In genomic region chr4:78775278-78776030, GRCh38 we compare ENCODE assay signal across 8 cellular contexts. TPM values are rescaled to one million over a fixed set of nuclear protein-coding genes. Genes with fewer than 3 reads are reported as not detected.
A peak's percentile ranks its signal among the peaks of the same experiment; 100 is the strongest.
DNase-seq lines count a peak whose midpoint lies in the region; ATAC-seq, FAIRE-seq and TF ChIP-seq lines count a peak whose summit lies in the region.

No MANE protein-coding gene starts in this region.

- H3K79me2 ChIP-seq in astrocyte (ENCODE audit: insufficient read depth, low read length) (peaks cover 39% of the 10 kb centered on the region), hepatocyte (peaks cover 39% of the 10 kb centered on the region)

- H3K4me3 ChIP-seq in NB4 (ENCODE audit: low read depth, low read length) = peak overlapping the region; percentile 81
- H3K4me3 ChIP-seq in astrocyte (ENCODE audit: insufficient read depth, low read depth, low read length) = peak overlapping the region; percentile 89
- peak overlapping the region; percentile 65 for H3K4me3 ChIP-seq in hepatocyte
- H3K4me3 ChIP-seq in aorta (ENCODE audit: low read length in 2 of 2) = peak overlapping the region; percentile 95 to 97

- no peaks in the 10 kb centered on the region for H3K9me3 Mint-ChIP-seq in T-helper 2 cell treated with Interferon-gamma antibody and Interleukin-4, amounts not matched to agents 5 μg/mL and 100 μg/mL, for 36 hours
- H3K9me3 Mint-ChIP-seq in astrocyte (ENCODE audit: unreplicated experiment) = no peaks in the 10 kb centered on the region

- H3K9ac ChIP-seq in astrocyte (ENCODE audit: low read length) = peak overlapping the region; percentile 99

- TF ChIP-seq POLR2A in GM12892 (IDR thresholded peaks at IDR 0.05; ENCODE audit: low read depth, low read length) (peak; percentile 74), NB4 (IDR thresholded peaks at IDR 0.05; ENCODE audit: extremely low read depth, insufficient read length) (peak; percentile 68)

- peaks cover 26% of the 10 kb centered on the region for H3K4me1 Mint-ChIP-seq in T-helper 2 cell treated with Interferon-gamma antibody and Interleukin-4, amounts not matched to agents 5 μg/mL and 100 μg/mL, for 36 hours (ENCODE audit: low read depth)
- no peaks in the 10 kb centered on the region for H3K4me1 Mint-ChIP-seq in astrocyte (ENCODE audit: low read depth, unreplicated experiment)

- peak overlapping the region; percentile 97 for H3K27ac Mint-ChIP-seq in T-helper 2 cell treated with Interferon-gamma antibody and Interleukin-4, amounts not matched to agents 5 μg/mL and 100 μg/mL, for 36 hours
- H3K27ac Mint-ChIP-seq in astrocyte (ENCODE audit: unreplicated experiment) = peak overlapping the region; percentile 99

- peaks cover 13% of the 10 kb centered on the region for H3K4me1 ChIP-seq in astrocyte (ENCODE audit: insufficient read depth, low read length)
- H3K4me1 ChIP-seq in hepatocyte (ENCODE audit: insufficient read depth) = peaks cover 20% of the 10 kb centered on the region
- peaks cover 0 to 2% of the 10 kb centered on the region in 2 donors for H3K4me1 ChIP-seq in aorta (ENCODE audit: control insufficient read depth in 1 of 2, insufficient read depth in 2 of 2, low read length in 2 of 2)

- ATAC-seq in HG02588 (IDR thresholded peaks at IDR 0.05; ENCODE audit: unreplicated experiment) (peak; percentile 58), aorta (ENCODE audit: low FRiP score) (peak; percentile 95)

- no peaks in the 10 kb centered on the region for H3K9me3 ChIP-seq in astrocyte (ENCODE audit: insufficient read depth, low read depth, low read length)
- H3K9me3 ChIP-seq in hepatocyte (ENCODE audit: low read depth) = no peaks in the 10 kb centered on the region
- H3K9me3 ChIP-seq in aorta (ENCODE audit: control insufficient read depth, low read length) = no peaks in the 10 kb centered on the region

- H3K36me3 ChIP-seq in astrocyte (ENCODE audit: insufficient read depth, low read length) (no peaks in the 10 kb centered on the region), hepatocyte (replicated peaks; ENCODE audit: insufficient read depth, low read depth) (no peaks in the 10 kb centered on the region), aorta (ENCODE audit: control insufficient read depth in 1 of 2, insufficient read depth in 2 of 2, low read length in 1 of 2) (no peaks in the 10 kb centered on the region)

- FAIRE-seq in GM12892 (lab: Jason Lieb, UNC) (peak; percentile 97), astrocyte (lab: Jason Lieb, UNC) (no peak)

- H4K20me1 ChIP-seq in astrocyte (ENCODE audit: insufficient read depth, low read length) (peaks cover 23% of the 10 kb centered on the region), hepatocyte (ENCODE audit: insufficient read depth, poor library complexity, severe bottlenecking) (peaks cover 14% of the 10 kb centered on the region)

- no peaks in the 10 kb centered on the region for H3K36me3 Mint-ChIP-seq in T-helper 2 cell treated with Interferon-gamma antibody and Interleukin-4, amounts not matched to agents 5 μg/mL and 100 μg/mL, for 36 hours (ENCODE audit: low read depth)
- H3K36me3 Mint-ChIP-seq in astrocyte (ENCODE audit: low read depth, unreplicated experiment) = no peaks in the 10 kb centered on the region

- H3K4me3 Mint-ChIP-seq in T-helper 2 cell treated with Interferon-gamma antibody and Interleukin-4, amounts not matched to agents 5 μg/mL and 100 μg/mL, for 36 hours = peak overlapping the region; percentile 94
- peak overlapping the region; percentile 94 for H3K4me3 Mint-ChIP-seq in astrocyte (ENCODE audit: unreplicated experiment)

- no peaks in the 10 kb centered on the region for H3K9me2 ChIP-seq in hepatocyte (replicated peaks; ENCODE audit: insufficient read depth)

- DNase-seq in GM12892 (ENCODE audit: insufficient read length) (peak; percentile 58), NB4 (ENCODE audit: low read depth) (peak; percentile 90), astrocyte (ENCODE audit: low read depth) (peak; percentile 63), hepatocyte (ENCODE audit: low spot score) (peak; percentile 93), retina (peak; percentile 92), aorta (peak; percentile 92 to 95)
- peak; percentile 89 for DNase-seq in T-helper 2 cell treated with Interferon-gamma antibody and Interleukin-4, amounts not matched to agents 5 μg/mL and 100 μg/mL, for 36 hours (ENCODE audit: low spot score)

- no peak for TF ChIP-seq CTCF in NB4 (IDR thresholded peaks at IDR 0.05; ENCODE audit: low read depth, low read length)
- TF ChIP-seq CTCF in astrocyte (IDR thresholded peaks at IDR 0.05; ENCODE audit: insufficient read depth, low read depth, low read length) = no peak
- TF ChIP-seq CTCF in hepatocyte (IDR thresholded peaks at IDR 0.05; ENCODE audit: poor library complexity) = no peak

- intact Hi-C loops in aorta (cut with DNase I) = loop anchor here (5.0 to 10.0 kb wide), 3 partner anchors 128 to 161 kb away; no protein-coding TSS in a partner anchor

- 2% methylated on average over 34 of the region's 51 CpGs for WGBS in hepatocyte (ENCODE audit: low lambda C conversion rate, missing lambda C conversion rate)
- 0% methylated on average over 41 to 51 of the region's 51 CpGs for WGBS in aorta, 2 donors

- H2AFZ ChIP-seq in astrocyte (ENCODE audit: low read depth, low read length) (peak overlapping the region; percentile 90), hepatocyte (peak overlapping the region; percentile 80)

- H3K4me2 ChIP-seq in astrocyte (ENCODE audit: low read length) (peak overlapping the region; percentile 90), hepatocyte (peak overlapping the region; percentile 76)

- H3K27ac ChIP-seq in astrocyte (ENCODE audit: low read depth, low read length) (peak overlapping the region; percentile 98), hepatocyte (peak overlapping the region; percentile 100), aorta (ENCODE audit: low read depth in 1 of 2, low read length in 2 of 2) (peak overlapping the region; percentile 77 to 98)

- H3K27me3 ChIP-seq in astrocyte (ENCODE audit: insufficient read depth, low read length) = no peaks in the 10 kb centered on the region
- no peaks in the 10 kb centered on the region for H3K27me3 ChIP-seq in hepatocyte
- no peaks in the 10 kb centered on the region for H3K27me3 ChIP-seq in aorta (ENCODE audit: control insufficient read depth in 1 of 2, insufficient read depth in 2 of 2, low read length in 1 of 2)

- H3K27me3 Mint-ChIP-seq in T-helper 2 cell treated with Interferon-gamma antibody and Interleukin-4, amounts not matched to agents 5 μg/mL and 100 μg/mL, for 36 hours (ENCODE audit: low read depth) = no peaks in the 10 kb centered on the region
- no peaks in the 10 kb centered on the region for H3K27me3 Mint-ChIP-seq in astrocyte (ENCODE audit: low read depth, unreplicated experiment)

RNA-seq across cellular contexts. Expression of gene BMP2K, which starts 0.7 kb away (rescaled TPM):
- 12.2 TPM for polyA plus RNA-seq in GM12892 (2012; ENCODE audit: missing spikeins)
- 29.8 and 33.3 TPM in 2 replicates for total RNA-seq in astrocyte
- 92.5 and 96.5 TPM in 2 replicates for total RNA-seq in hepatocyte
- polyA plus RNA-seq in hepatocyte = 27.3 and 27.9 TPM in 2 replicates
- 10 to 100 TPM; 34.4 to 75.4 TPM for total RNA-seq in aorta
- polyA plus RNA-seq in aorta = 10 to 100 TPM in 1 of 2 donors, 1 to 10 TPM in 1; 7.1 to 12.5 TPM

Comparison
In these comparisons a context has a peak if more than half of its experiments do, and no peak if none do; other contexts are left out.
1. Peak in every context shown above with its lines: DNase-seq, ATAC-seq, H3K4me3 ChIP-seq and H3K27ac ChIP-seq.